ENCODE assay signal across 8 cellular contexts in genomic region chr3:152267831-152268500, GRCh38. TPM values are rescaled to one million over a fixed set of nuclear protein-coding genes. Genes with fewer than 3 reads are reported as not detected.
A peak's percentile ranks its signal among the peaks of the same experiment; 100 is the strongest.
DNase-seq lines count a peak whose midpoint lies in the region; ATAC-seq and TF ChIP-seq lines count a peak whose summit lies in the region.

No MANE protein-coding gene starts in this region.

- no peaks in the 10 kb centered on the region for H3K9me3 ChIP-seq in right lobe of liver
- H3K9me3 ChIP-seq in transverse colon = no peaks in the 10 kb centered on the region

- DNase-seq in activated T-cell treated with anti-CD3 and anti-CD28 coated beads, Interleukin-2, amount 50 U/mL, for 4 hours = no peak
- no peak for DNase-seq in activated T-cell treated with anti-CD3 and anti-CD28 coated beads for 4 hours
- DNase-seq in right lobe of liver = no peak
- no peak for DNase-seq in transverse colon
- no peak for DNase-seq in HuH-7.5 (ENCODE audit: low spot score)
- no peak for DNase-seq in AG08395 (ENCODE audit: low spot score)
- DNase-seq in dedifferentiated amniotic fluid mesenchymal stem cell (ENCODE audit: extremely low spot score) = no peak

- H3K27me3 Mint-ChIP-seq in activated T-cell treated with anti-CD3 and anti-CD28 coated beads, Interleukin-2, amount 50 U/mL, for 4 hours (ENCODE audit: low read depth) = no peaks in the 10 kb centered on the region

- TF ChIP-seq EP300 in transverse colon (IDR thresholded peaks at IDR 0.05; ENCODE audit: low read depth) = no peak

- in situ Hi-C loops in transverse colon (cut with MboI; ENCODE audit: low pct_ligation_motif_present in 1 of 4, low pct_unique_long_range_greater_than_20kb in 1 of 4, low sequenced_read_pairs in 3 of 4) = loop anchor here in 2 of 4 donors (10.0 to 25.0 kb wide), 2 partner anchors 63 to 169 kb away; no protein-coding TSS in a partner anchor

- H3K27ac ChIP-seq in angular gyrus (ENCODE audit: low read depth, low read length) = peak overlapping the region; percentile 94
- peak overlapping the region; percentile 96 to 97 (median 97) for H3K27ac ChIP-seq in right lobe of liver
- H3K27ac ChIP-seq in transverse colon = peak overlapping the region; percentile 96 to 100 (median 98)

- peaks cover 63% of the 10 kb centered on the region for H3K4me1 Mint-ChIP-seq in activated T-cell treated with anti-CD3 and anti-CD28 coated beads, Interleukin-2, amount 50 U/mL, for 4 hours (ENCODE audit: low read depth)

- peak overlapping the region; percentile 97 for H3K4me3 Mint-ChIP-seq in activated T-cell treated with anti-CD3 and anti-CD28 coated beads, Interleukin-2, amount 50 U/mL, for 4 hours

- no peaks in the 10 kb centered on the region for H3K36me3 ChIP-seq in right lobe of liver
- no peaks in the 10 kb centered on the region for H3K36me3 ChIP-seq in transverse colon

- H3K4me3 ChIP-seq in right lobe of liver = peak overlapping the region; percentile 64 to 83 (median 66)
- H3K4me3 ChIP-seq in transverse colon = peak overlapping the region; percentile 67 to 92 (median 80)

- H3K4me1 ChIP-seq in right lobe of liver = peaks cover 0 to 27% (median 3%) of the 10 kb centered on the region in 4 donors
- H3K4me1 ChIP-seq in transverse colon = peaks cover 18 to 63% (median 35%) of the 10 kb centered on the region in 4 donors

- H3K9me3 Mint-ChIP-seq in activated T-cell treated with anti-CD3 and anti-CD28 coated beads, Interleukin-2, amount 50 U/mL, for 4 hours = peaks cover 2% of the 10 kb centered on the region

- TF ChIP-seq POLR2A in right lobe of liver (IDR thresholded peaks at IDR 0.05) (no peak), transverse colon (IDR thresholded peaks at IDR 0.05) (no peak)

- H3K27me3 ChIP-seq in right lobe of liver (no peaks in the 10 kb centered on the region), transverse colon (no peaks in the 10 kb centered on the region)

- 7% methylated on average over 14 of the region's 14 CpGs for WGBS in right lobe of liver (ENCODE audit: insufficient coverage, low coverage, low lambda C conversion rate, missing lambda C conversion rate)
- 4 to 6% methylated on average over 12 to 14 of the region's 14 CpGs for WGBS in transverse colon (ENCODE audit: low coverage in 1 of 2), 2 donors

- peaks cover 22% of the 10 kb centered on the region for H3K36me3 Mint-ChIP-seq in activated T-cell treated with anti-CD3 and anti-CD28 coated beads, Interleukin-2, amount 50 U/mL, for 4 hours (ENCODE audit: insufficient read depth)

- ATAC-seq in activated T-cell treated with anti-CD3 and anti-CD28 coated beads, Interleukin-2, amount 50 U/mL, for 4 hours = no peak
- ATAC-seq in right lobe of liver = no peak

- intact Hi-C loops in right lobe of liver (cut with DNase I) (no loop called here), transverse colon (cut with DNase I; ENCODE audit: low total_unique reads) (loop anchor here (10.0 kb wide), 2 partner anchors 63 to 173 kb away; no protein-coding TSS in a partner anchor)

- no peak for TF ChIP-seq CTCF in right lobe of liver (IDR thresholded peaks at IDR 0.05)
- TF ChIP-seq CTCF in transverse colon (IDR thresholded peaks at IDR 0.05) = no peak

RNA-seq across cellular contexts. Expression of gene MBNL1, which starts 0.8 kb away (rescaled TPM):
- total RNA-seq in activated T-cell treated with anti-CD3 and anti-CD28 coated beads, Interleukin-2, amount 50 U/mL, for 4 hours = 100 to 1,000 TPM; 343 to 376 (median 347) TPM
- 10 to 100 TPM; 49.9 to 89.6 (median 63.2) TPM for total RNA-seq in right lobe of liver
- total RNA-seq in transverse colon = 100 to 1,000 TPM; 232 to 658 (median 509) TPM
